ENCODE assay signal across 25 cellular contexts in genomic region chr5:135650081-135650480, GRCh38.
"Had no signal": no experiment of that assay in that cellular context is flagged by ENCODE, and none has a peak within 500 bp of the region (broad histone marks: within the 10 kb centered on the region; RNA-seq: fewer than 3 reads in every experiment).

No MANE protein-coding gene starts in this region.

- H3K4me3 ChIP-seq: coronary artery, esophagus squamous epithelium, hepatocyte, left lung, lower lobe of right lung, neural progenitor cell, pancreas, right lobe of liver, testis, tibial nerve, upper lobe of right lung had no signal

- H3K4me1 Mint-ChIP-seq: endodermal cell; stimulated activated memory B cell treated with anti-CD40 and anti-IgM and Interleukin-4, amounts not matched to agents 10 μg/mL and 1 μg/mL and 100 μg/mL, for 72 hours had no signal

- H3K36me3 ChIP-seq: esophagus squamous epithelium, left lung, lower lobe of right lung, neural progenitor cell, pancreas, right lobe of liver, tibial nerve, upper lobe of right lung had no signal

- H3K4me2 ChIP-seq: hepatocyte, neural progenitor cell had no signal

- H3K27me3 Mint-ChIP-seq: stimulated activated naive CD8-positive, alpha-beta T cell treated with anti-CD3 and anti-CD28 coated beads, Interleukin-15, Interleukin-2, amounts not matched to agents 100 ng/mL and 50 ng/mL, for 24 hours had no signal

- ATAC-seq: left lung; lower lobe of right lung; natural killer cell treated with Interleukin-12 subunit alpha and Interleukin-12 subunit beta and Interleukin-15 and Interleukin-18, amount 100 ng/mL, for 72 hours; pancreas; right lobe of liver; stimulated activated memory B cell treated with anti-CD40 and anti-IgM and Interleukin-4, amounts not matched to agents 10 μg/mL and 1 μg/mL and 100 μg/mL, for 72 hours; upper lobe of right lung had no signal

- H3K9ac ChIP-seq: neural progenitor cell had no signal

- H3K9me3 ChIP-seq: esophagus squamous epithelium, left lung, lower lobe of right lung, pancreas, right lobe of liver, testis, tibial nerve, upper lobe of right lung had no signal

- H3K9me3 Mint-ChIP-seq: endodermal cell; natural killer cell treated with Interleukin-12 subunit alpha and Interleukin-12 subunit beta and Interleukin-15 and Interleukin-18, amount 100 ng/mL, for 72 hours; neural progenitor cell; stimulated activated memory B cell treated with anti-CD40 and anti-IgM and Interleukin-4, amounts not matched to agents 10 μg/mL and 1 μg/mL and 100 μg/mL, for 72 hours; stimulated activated naive CD8-positive, alpha-beta T cell treated with anti-CD3 and anti-CD28 coated beads, Interleukin-15, Interleukin-2, amounts not matched to agents 100 ng/mL and 50 ng/mL, for 24 hours had no signal

- H3K27ac Mint-ChIP-seq: endodermal cell; natural killer cell treated with Interleukin-12 subunit alpha and Interleukin-12 subunit beta and Interleukin-15 and Interleukin-18, amount 100 ng/mL, for 72 hours; neural progenitor cell; progenitor cell of endocrine pancreas; stimulated activated memory B cell treated with anti-CD40 and anti-IgM and Interleukin-4, amounts not matched to agents 10 μg/mL and 1 μg/mL and 100 μg/mL, for 72 hours; stimulated activated naive CD8-positive, alpha-beta T cell treated with anti-CD3 and anti-CD28 coated beads, Interleukin-15, Interleukin-2, amounts not matched to agents 100 ng/mL and 50 ng/mL, for 24 hours had no signal

- H3K27me3 ChIP-seq: esophagus squamous epithelium, hepatocyte, left lung, neural progenitor cell, pancreas, right lobe of liver, testis, tibial nerve, upper lobe of right lung had no signal

- H3K36me3 Mint-ChIP-seq: natural killer cell treated with Interleukin-12 subunit alpha and Interleukin-12 subunit beta and Interleukin-15 and Interleukin-18, amount 100 ng/mL, for 72 hours; neural progenitor cell; stimulated activated memory B cell treated with anti-CD40 and anti-IgM and Interleukin-4, amounts not matched to agents 10 μg/mL and 1 μg/mL and 100 μg/mL, for 72 hours had no signal

- H3K4me3 Mint-ChIP-seq: endodermal cell; natural killer cell treated with Interleukin-12 subunit alpha and Interleukin-12 subunit beta and Interleukin-15 and Interleukin-18, amount 100 ng/mL, for 72 hours; neural progenitor cell; stimulated activated memory B cell treated with anti-CD40 and anti-IgM and Interleukin-4, amounts not matched to agents 10 μg/mL and 1 μg/mL and 100 μg/mL, for 72 hours; stimulated activated naive CD8-positive, alpha-beta T cell treated with anti-CD3 and anti-CD28 coated beads, Interleukin-15, Interleukin-2, amounts not matched to agents 100 ng/mL and 50 ng/mL, for 24 hours had no signal

- H3K4me1 ChIP-seq: left lung, lower lobe of right lung, neural progenitor cell, pancreas, right lobe of liver, testis, upper lobe of right lung had no signal

- H2AFZ ChIP-seq: hepatocyte, neural progenitor cell had no signal

- H3K27ac ChIP-seq: coronary artery, esophagus squamous epithelium, hepatocyte, left lung, lower lobe of right lung, neural progenitor cell, pancreas, right lobe of liver, testis, tibial nerve, upper lobe of right lung had no signal

- H3K79me2 ChIP-seq: hepatocyte had no signal

- DNase-seq: central memory CD4-positive, alpha-beta T cell; effector CD4-positive, alpha-beta T cell; endodermal cell; esophagus squamous epithelium; foreskin melanocyte; head of caudate nucleus; left lung; lower lobe of right lung; mesenchymal stem cell; midbrain; nucleus accumbens; pancreas; right lobe of liver; stimulated activated CD4-positive, alpha-beta T cell treated with anti-CD3 and anti-CD28 coated beads, Interleukin-4, amount 100 ng/mL, for 1 hour; testis; upper lobe of right lung had no signal

- FAIRE-seq: endothelial cell of umbilical vein, pancreas had no signal
